Comparison of ENCODE assay signal across 11 cellular contexts in genomic region chr16:23754594-23755483, GRCh38. TPM values are rescaled to one million over a fixed set of nuclear protein-coding genes. Genes with fewer than 3 reads are reported as not detected.
A peak's percentile ranks its signal among the peaks of the same experiment; 100 is the strongest.
DNase-seq lines count a peak whose midpoint lies in the region; ATAC-seq and TF ChIP-seq lines count a peak whose summit lies in the region.
"Had no signal": no experiment of that assay in that cellular context is flagged by ENCODE, and none has a peak within 500 bp of the region (broad histone marks: within the 10 kb centered on the region; RNA-seq: fewer than 3 reads in every experiment).

TSS of gene CHP2 (plus strand) at chr16:23755026. CDS start at chr16:23755050, 24 bp downstream.

- H3K9me3 Mint-ChIP-seq in endothelial cell (ENCODE audit: unreplicated experiment), result no peaks in the 10 kb centered on the region
- H3K9me3 Mint-ChIP-seq: activated CD4-positive, alpha-beta memory T cell treated with anti-CD3 and anti-CD28 coated beads for 36 hours; immature natural killer cell had no signal

- TF ChIP-seq POLR2A in heart left ventricle (IDR thresholded peaks at IDR 0.05), result no peak

- peaks cover 5% of the 10 kb centered on the region for H3K27me3 Mint-ChIP-seq in endothelial cell (ENCODE audit: unreplicated experiment)

- no peaks in the 10 kb centered on the region for H3K36me3 ChIP-seq in heart left ventricle
- H3K36me3 ChIP-seq in muscle layer of duodenum (ENCODE audit: control insufficient read depth in 1 of 2, insufficient read depth in 2 of 2, low read length in 2 of 2), result no peaks in the 10 kb centered on the region
- no peaks in the 10 kb centered on the region for H3K36me3 ChIP-seq in urinary bladder (ENCODE audit: insufficient read depth)
- H3K36me3 ChIP-seq in HAP-1 (replicated peaks), result no peaks in the 10 kb centered on the region
- H3K36me3 ChIP-seq: BLaER1 treated with 17β-estradiol and CSF1 and Interleukin-3, amounts not matched to agents 10 nM and 100 nM had no signal

- ATAC-seq in heart left ventricle (no peak), GM21529 (IDR thresholded peaks at IDR 0.05; ENCODE audit: unreplicated experiment) (no peak), HG03175 (IDR thresholded peaks at IDR 0.05; ENCODE audit: unreplicated experiment) (no peak)

- no peaks in the 10 kb centered on the region for H3K9me3 ChIP-seq in heart left ventricle
- no peaks in the 10 kb centered on the region for H3K9me3 ChIP-seq in muscle layer of duodenum (ENCODE audit: control insufficient read depth in 1 of 2, low read length in 2 of 2)
- H3K9me3 ChIP-seq in HAP-1, result no peaks in the 10 kb centered on the region

- peak within 1 kb of the TSS; percentile 65 for H3K4me3 Mint-ChIP-seq in endothelial cell (ENCODE audit: unreplicated experiment)
- H3K4me3 Mint-ChIP-seq: activated CD4-positive, alpha-beta memory T cell treated with anti-CD3 and anti-CD28 coated beads for 36 hours had no signal

- DNase-seq in heart left ventricle, result peak; percentile 13 to 70 (median 26)
- DNase-seq in cardiac septum (ENCODE audit: low spot score), result no peak
- no peak for DNase-seq in endothelial cell (ENCODE audit: low spot score)
- no peak for DNase-seq in HAP-1 (ENCODE audit: low spot score in 2 of 2)
- DNase-seq: activated CD4-positive, alpha-beta memory T cell treated with anti-CD3 and anti-CD28 coated beads for 36 hours; immature natural killer cell had no signal

- H3K4me3 ChIP-seq in heart left ventricle, result peak within 1 kb of the TSS in 10 of 12 donors; percentile 16 to 38 (median 27)
- peak within 1 kb of the TSS; percentile 33 to 58 for H3K4me3 ChIP-seq in muscle layer of duodenum (ENCODE audit: low read depth in 1 of 2, low read length in 2 of 2)
- H3K4me3 ChIP-seq in urinary bladder (ENCODE audit: low read depth, low read length), result peak within 1 kb of the TSS; percentile 35
- H3K4me3 ChIP-seq in HAP-1, result no peak within 1 kb of the TSS
- H3K4me3 ChIP-seq: BLaER1 treated with 17β-estradiol and CSF1 and Interleukin-3, amounts not matched to agents 10 nM and 100 nM had no signal

- H3K27ac ChIP-seq in heart left ventricle (no peak within 1 kb of the TSS), muscle layer of duodenum (ENCODE audit: low read length) (peak within 1 kb of the TSS; percentile 23), urinary bladder (ENCODE audit: low read depth) (no peak within 1 kb of the TSS)
- H3K27ac ChIP-seq: BLaER1 treated with 17β-estradiol and CSF1 and Interleukin-3, amounts not matched to agents 10 nM and 100 nM had no signal

- peaks cover 15 to 65% (median 28%) of the 10 kb centered on the region in 9 donors for H3K27me3 ChIP-seq in heart left ventricle
- peaks cover 17% of the 10 kb centered on the region for H3K27me3 ChIP-seq in muscle layer of duodenum (ENCODE audit: low read depth, low read length)
- H3K27me3 ChIP-seq in HAP-1 (ENCODE audit: low read depth), result no peaks in the 10 kb centered on the region
- H3K27me3 ChIP-seq: BLaER1 treated with 17β-estradiol and CSF1 and Interleukin-3, amounts not matched to agents 10 nM and 100 nM had no signal

- H3K36me3 Mint-ChIP-seq in endothelial cell (ENCODE audit: low read depth, unreplicated experiment), result peaks cover 5% of the 10 kb centered on the region
- H3K36me3 Mint-ChIP-seq: activated CD4-positive, alpha-beta memory T cell treated with anti-CD3 and anti-CD28 coated beads for 36 hours; immature natural killer cell had no signal

- no peaks in the 10 kb centered on the region for H3K4me1 Mint-ChIP-seq in endothelial cell (ENCODE audit: unreplicated experiment)

- H3K4me1 ChIP-seq in heart left ventricle (peaks cover 0 to 10% (median 6%) of the 10 kb centered on the region in 12 donors), muscle layer of duodenum (ENCODE audit: control insufficient read depth in 1 of 2, insufficient read depth in 2 of 2, low read length in 2 of 2) (peaks cover 0 to 12% of the 10 kb centered on the region in 2 donors), urinary bladder (ENCODE audit: insufficient read depth) (no peaks in the 10 kb centered on the region), HAP-1 (no peaks in the 10 kb centered on the region)
- H3K4me1 ChIP-seq: BLaER1 treated with 17β-estradiol and CSF1 and Interleukin-3, amounts not matched to agents 10 nM and 100 nM had no signal

- TF ChIP-seq CTCF in heart left ventricle (IDR thresholded peaks at IDR 0.05) (no peak), endothelial cell (IDR thresholded peaks at IDR 0.05; ENCODE audit: unreplicated experiment) (no peak)

- in situ Hi-C loops in HAP-1 (cut with MboI; ENCODE audit: low sequenced_read_pairs), result no loop called here

- whole genome bisulfite sequencing in heart left ventricle, 4 donors, result 2 to 5% (median 4%) methylated on average over 56 to 80 of the region's 80 CpGs
- WGBS in urinary bladder, result 4% methylated on average over 80 of the region's 80 CpGs

- no peak within 1 kb of the TSS for H3K27ac Mint-ChIP-seq in endothelial cell (ENCODE audit: unreplicated experiment)
- H3K27ac Mint-ChIP-seq: activated CD4-positive, alpha-beta memory T cell treated with anti-CD3 and anti-CD28 coated beads for 36 hours; immature natural killer cell had no signal

- intact Hi-C loops in heart left ventricle (cut with DNase I), result no loop called here
- intact Hi-C loops in cardiac septum (cut with DNase I), result no loop called here

RNA-seq across cellular contexts. Expression of gene CHP2, which starts in this region (rescaled TPM):
- total RNA-seq in heart left ventricle, result not detected
- under 1 TPM in 1 of 2 donors, not detected in 1; 0.08 TPM for polyA plus RNA-seq in heart left ventricle
- not detected for total RNA-seq in cardiac septum
- not detected for total RNA-seq in endothelial cell (ENCODE audit: unreplicated experiment)
- 3.0 TPM for total RNA-seq in urinary bladder
- polyA plus RNA-seq in urinary bladder, result 3.4 TPM
- total RNA-seq: activated CD4-positive, alpha-beta memory T cell treated with anti-CD3 and anti-CD28 coated beads for 36 hours had no signal
- polyA plus RNA-seq: immature natural killer cell had no signal

Comparison
In these comparisons a context has a peak if more than half of its experiments do, and no peak if none do; other contexts are left out.
1. Peak in DNase-seq and H3K4me3 ChIP-seq in heart left ventricle; RNA of the gene not detected or under 1 TPM.